Comparison of ENCODE assay signal across 16 cellular contexts in the genomic region with DNA sequence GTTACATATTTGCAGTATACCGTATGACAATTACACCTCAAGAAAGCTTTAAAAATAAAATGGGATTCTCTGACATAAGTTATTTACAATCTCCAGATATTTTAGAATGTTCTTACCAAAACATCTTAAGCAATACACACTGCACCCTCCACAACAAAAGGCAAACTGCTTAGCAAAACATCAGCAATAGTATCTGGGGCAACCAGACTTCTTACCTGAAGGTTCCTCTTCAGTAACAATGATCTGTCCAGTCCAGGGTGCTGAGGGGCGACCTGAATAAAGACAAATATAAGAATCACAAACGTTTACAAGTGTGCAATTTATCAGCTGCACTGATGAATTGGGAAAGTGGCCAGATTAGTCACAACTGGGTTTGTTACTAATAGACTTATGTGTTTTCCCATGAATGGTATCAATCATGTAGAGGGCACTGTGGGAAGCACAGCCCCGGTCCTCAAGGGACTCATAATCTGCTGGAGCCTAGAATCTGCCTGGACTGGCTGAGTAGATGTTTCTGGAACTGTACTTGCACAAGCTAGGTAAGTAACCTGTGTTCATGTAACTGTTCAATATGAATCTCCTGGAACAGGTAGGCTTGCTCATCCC.
DNase-seq lines count a peak whose midpoint lies in the region; ATAC-seq and TF ChIP-seq lines count a peak whose summit lies in the region.
"Had no signal": no experiment of that assay in that cellular context is flagged by ENCODE, and none has a peak within 500 bp of the region (broad histone marks: within the 10 kb centered on the region; RNA-seq: fewer than 3 reads in every experiment).

No MANE protein-coding gene starts in this region.

- H3K9me2 ChIP-seq in PC-9 (ENCODE audit: insufficient read depth), result no peaks in the 10 kb centered on the region

- DNase-seq in A172 (ENCODE audit: low spot score) (peak; percentile 10), EH (ENCODE audit: low read depth) (peak; percentile 20), PC-9 (no peak), fibroblast of peridontal ligament (ENCODE audit: extremely low read depth) (peak; percentile 27), T-helper 2 cell (no peak), SIG-M5 treated with dmso at 0.1 percent for 504 hours (lab: John Stamatoyannopoulos, UW; ENCODE audit: unreplicated experiment) (no peak)
- no peak for DNase-seq in activated CD4-positive, alpha-beta memory T cell treated with anti-CD3 and anti-CD28 coated beads, Interleukin-2, amount 10 ng/mL, durations not matched to agents 7 days and 5 days
- DNase-seq in CD8-positive, alpha-beta T cell, result no peak
- DNase-seq: activated T-cell treated with anti-CD3 and anti-CD28 coated beads, Interleukin-2, amount 50 U/mL, for 1 hour; cortex of kidney; NCI-H1092; NCI-H524 treated with DMSO at 0.1 percent for 48 hours; stomach had no signal

- no peak overlapping the region for H3K4me3 Mint-ChIP-seq in activated CD4-positive, alpha-beta memory T cell treated with anti-CD3 and anti-CD28 coated beads, Interleukin-2, amount 10 ng/mL, durations not matched to agents 7 days and 5 days
- H3K4me3 Mint-ChIP-seq in CD8-positive, alpha-beta T cell, result no peak overlapping the region
- H3K4me3 Mint-ChIP-seq: WTC11 had no signal

- H3K27me3 Mint-ChIP-seq in activated CD4-positive, alpha-beta memory T cell treated with anti-CD3 and anti-CD28 coated beads, Interleukin-2, amount 10 ng/mL, durations not matched to agents 7 days and 5 days, result peaks cover 11% of the 10 kb centered on the region
- no peaks in the 10 kb centered on the region for H3K27me3 Mint-ChIP-seq in CD8-positive, alpha-beta T cell (ENCODE audit: low read depth)

- H3K9me3 ChIP-seq in PC-9 (ENCODE audit: insufficient read depth, low read depth), result no peaks in the 10 kb centered on the region
- H3K9me3 ChIP-seq in CD8-positive, alpha-beta T cell (ENCODE audit: low read length), result no peaks in the 10 kb centered on the region
- H3K9me3 ChIP-seq: stomach had no signal

- POLR2A ChIA-PET in PC-9 (lab: Charles Lee; ENCODE audit: unreplicated experiment), result no interaction called here
- POLR2A ChIA-PET in activated CD4-positive, alpha-beta memory T cell treated with anti-CD3 and anti-CD28 coated beads, Interleukin-2, amount 10 ng/mL, durations not matched to agents 7 days and 5 days (lab: Charles Lee), result no interaction called here
- POLR2A ChIA-PET in CD8-positive, alpha-beta T cell (lab: Charles Lee), result interaction anchor here (1.5 kb wide), 1 partner anchor 9 kb away, joined by 4 read pairs; no protein-coding TSS in a partner anchor

- no peaks in the 10 kb centered on the region for H3K36me3 Mint-ChIP-seq in activated CD4-positive, alpha-beta memory T cell treated with anti-CD3 and anti-CD28 coated beads, Interleukin-2, amount 10 ng/mL, durations not matched to agents 7 days and 5 days (ENCODE audit: low read depth)
- peaks cover 2% of the 10 kb centered on the region for H3K36me3 Mint-ChIP-seq in CD8-positive, alpha-beta T cell
- H3K36me3 Mint-ChIP-seq: WTC11 had no signal

- BruUV-seq in PC-9 (replicated peaks; lab: Mats Ljungman, UMichigan), result no TSS peak

- TF ChIP-seq CTCF in PC-9 (conservative IDR thresholded peaks at IDR 0.05), result no peak
- no peak for TF ChIP-seq CTCF in CD8-positive, alpha-beta T cell (IDR thresholded peaks at IDR 0.05)

- H3K27me3 ChIP-seq in PC-9 (ENCODE audit: insufficient read depth, low read depth), result no peaks in the 10 kb centered on the region
- no peaks in the 10 kb centered on the region for H3K27me3 ChIP-seq in CD8-positive, alpha-beta T cell (ENCODE audit: insufficient read depth, low read length)
- H3K27me3 ChIP-seq: stomach had no signal

- H2AFZ ChIP-seq in PC-9, result peak overlapping the region; percentile 28

- H3K36me3 ChIP-seq in PC-9 (ENCODE audit: low read depth), result no peaks in the 10 kb centered on the region
- no peaks in the 10 kb centered on the region for H3K36me3 ChIP-seq in CD8-positive, alpha-beta T cell (ENCODE audit: insufficient read depth, low read length)
- H3K36me3 ChIP-seq: stomach had no signal

- intact Hi-C loops in PC-9 (cut with micrococcal nuclease; ENCODE audit: unreplicated experiment), result no loop called here
- intact Hi-C loops in CD8-positive, alpha-beta T cell (cut with DNase I, micrococcal nuclease), result no loop called here

- no peak overlapping the region for H3K4me3 ChIP-seq in PC-9
- no peak overlapping the region for H3K4me3 ChIP-seq in CD8-positive, alpha-beta T cell (ENCODE audit: low read depth, low read length)
- H3K4me3 ChIP-seq: SK-N-MC, stomach had no signal

- H3K79me2 ChIP-seq in PC-9 (ENCODE audit: low read depth), result no peaks in the 10 kb centered on the region

- no peaks in the 10 kb centered on the region for H3F3A ChIP-seq in PC-9 (ENCODE audit: insufficient read depth, low read depth)

- H3K4me1 ChIP-seq in PC-9 (replicated peaks; ENCODE audit: insufficient read depth), result peaks cover 9% of the 10 kb centered on the region; the same call in 1 of the 2 replicates
- H3K4me1 ChIP-seq in CD8-positive, alpha-beta T cell (ENCODE audit: insufficient read depth, low read length), result no peaks in the 10 kb centered on the region

- H3K4me1 Mint-ChIP-seq in activated CD4-positive, alpha-beta memory T cell treated with anti-CD3 and anti-CD28 coated beads, Interleukin-2, amount 10 ng/mL, durations not matched to agents 7 days and 5 days, result no peaks in the 10 kb centered on the region
- H3K4me1 Mint-ChIP-seq in CD8-positive, alpha-beta T cell (ENCODE audit: low read depth), result peaks cover 4% of the 10 kb centered on the region
- H3K4me1 Mint-ChIP-seq: WTC11 had no signal

- CTCF ChIA-PET in PC-9 (lab: Charles Lee), result interaction anchor here (0.6 kb wide), 1 partner anchor 74 kb away, joined by 3 read pairs; no protein-coding TSS in a partner anchor
- CTCF ChIA-PET in activated CD4-positive, alpha-beta memory T cell treated with anti-CD3 and anti-CD28 coated beads, Interleukin-2, amount 10 ng/mL, durations not matched to agents 7 days and 5 days (lab: Charles Lee), result interaction anchor here (1.5 to 3.0 kb wide), 4 partner anchors 20 to 216 kb away, joined by 4 to 15 read pairs (median 6); no protein-coding TSS in a partner anchor
- CTCF ChIA-PET in CD8-positive, alpha-beta T cell (lab: Charles Lee), result interaction anchor here (0.7 to 1.4 kb wide), 5 partner anchors 8 to 199 kb away, joined by 3 to 11 read pairs (median 3); no protein-coding TSS in a partner anchor

- H3K27ac Mint-ChIP-seq in activated CD4-positive, alpha-beta memory T cell treated with anti-CD3 and anti-CD28 coated beads, Interleukin-2, amount 10 ng/mL, durations not matched to agents 7 days and 5 days, result no peak overlapping the region
- no peak overlapping the region for H3K27ac Mint-ChIP-seq in CD8-positive, alpha-beta T cell
- H3K27ac Mint-ChIP-seq: WTC11 had no signal

- H4K20me1 ChIP-seq in PC-9 (ENCODE audit: insufficient read depth), result no peaks in the 10 kb centered on the region

- H3K4me2 ChIP-seq in PC-9, result no peak overlapping the region

- no peak overlapping the region for H3K27ac ChIP-seq in PC-9
- no peak overlapping the region for H3K27ac ChIP-seq in CD8-positive, alpha-beta T cell (ENCODE audit: low read depth, low read length)
- H3K27ac ChIP-seq: C4-2B, stomach had no signal

- no peaks in the 10 kb centered on the region for H3K9me3 Mint-ChIP-seq in activated CD4-positive, alpha-beta memory T cell treated with anti-CD3 and anti-CD28 coated beads, Interleukin-2, amount 10 ng/mL, durations not matched to agents 7 days and 5 days
- H3K9me3 Mint-ChIP-seq in CD8-positive, alpha-beta T cell, result no peaks in the 10 kb centered on the region

- ATAC-seq in CD8-positive, alpha-beta T cell, result no peak
- ATAC-seq: WTC11 had no signal

Comparison
In these comparisons a context has a peak if more than half of its experiments do, and no peak if none do; other contexts are left out.
1. DNase-seq: peak in A172 (single experiment), EH (single experiment) and fibroblast of peridontal ligament (single experiment); none in PC-9 (0 of 2), activated CD4-positive, alpha-beta memory T cell treated with anti-CD3 and anti-CD28 coated beads, Interleukin-2, amount 10 ng/mL, durations not matched to agents 7 days and 5 days (single experiment), CD8-positive, alpha-beta T cell (0 of 7), T-helper 2 cell (0 of 5) and SIG-M5 treated with dmso at 0.1 percent for 504 hours (single experiment).